ENCODE assay signal across 9 cellular contexts in genomic region chr13:39565036-39565949, GRCh38. TPM values are rescaled to one million over a fixed set of nuclear protein-coding genes. Genes with fewer than 3 reads are reported as not detected.
DNase-seq lines count a peak whose midpoint lies in the region; ATAC-seq and TF ChIP-seq lines count a peak whose summit lies in the region.
"Had no signal": no experiment of that assay in that cellular context is flagged by ENCODE, and none has a peak within 500 bp of the region (broad histone marks: within the 10 kb centered on the region; RNA-seq: fewer than 3 reads in every experiment).

No MANE protein-coding gene starts in this region.

- peak; percentile 80 for ATAC-seq in sciatic nerve
- no peak for ATAC-seq in activated CD8-positive, alpha-beta memory T cell treated with anti-CD3 and anti-CD28 coated beads, Interleukin-2, amount 10 ng/mL, durations not matched to agents 7 days and 5 days

- H3K27me3 Mint-ChIP-seq in activated CD8-positive, alpha-beta memory T cell treated with anti-CD3 and anti-CD28 coated beads, Interleukin-2, amount 10 ng/mL, durations not matched to agents 7 days and 5 days, result peaks cover 28% of the 10 kb centered on the region

- H3K4me1 Mint-ChIP-seq in activated CD8-positive, alpha-beta memory T cell treated with anti-CD3 and anti-CD28 coated beads, Interleukin-2, amount 10 ng/mL, durations not matched to agents 7 days and 5 days, result no peaks in the 10 kb centered on the region

- DNase-seq in H7 (peak; percentile 65), SW 1271 (lab: John Stamatoyannopoulos, UW) (peak; percentile 48 to 92), glomerular endothelial cell (ENCODE audit: extremely low read depth, low read depth, low spot score) (peak; percentile 31), sciatic nerve (ENCODE audit: low spot score) (no peak), GM13977 (ENCODE audit: low spot score) (no peak), DMS53 (lab: John Stamatoyannopoulos, UW) (no peak), G401 (ENCODE audit: low spot score) (no peak)
- no peak for DNase-seq in activated CD8-positive, alpha-beta memory T cell treated with anti-CD3 and anti-CD28 coated beads, Interleukin-2, amount 10 ng/mL, durations not matched to agents 7 days and 5 days

- intact Hi-C loops in sciatic nerve (cut with DNase I), result no loop called here

- no peaks in the 10 kb centered on the region for H3K9me3 Mint-ChIP-seq in activated CD8-positive, alpha-beta memory T cell treated with anti-CD3 and anti-CD28 coated beads, Interleukin-2, amount 10 ng/mL, durations not matched to agents 7 days and 5 days (ENCODE audit: low read depth)
- H3K9me3 Mint-ChIP-seq: activated T-helper 2 cell treated with anti-CD3 and anti-CD28 coated beads, Interferon-gamma antibody, Interleukin-2, Interleukin-4, amounts not matched to agents 10 μg/mL and 5 μg/mL and 100 μg/mL, durations not matched to agents 14 hours and 24 hours and 36 hours had no signal

- H3K4me3 Mint-ChIP-seq in activated CD8-positive, alpha-beta memory T cell treated with anti-CD3 and anti-CD28 coated beads, Interleukin-2, amount 10 ng/mL, durations not matched to agents 7 days and 5 days, result no peak overlapping the region

- H3K27ac Mint-ChIP-seq in activated CD8-positive, alpha-beta memory T cell treated with anti-CD3 and anti-CD28 coated beads, Interleukin-2, amount 10 ng/mL, durations not matched to agents 7 days and 5 days, result no peak overlapping the region
- H3K27ac Mint-ChIP-seq: activated T-helper 2 cell treated with anti-CD3 and anti-CD28 coated beads, Interferon-gamma antibody, Interleukin-2, Interleukin-4, amounts not matched to agents 10 μg/mL and 5 μg/mL and 100 μg/mL, durations not matched to agents 14 hours and 24 hours and 36 hours had no signal

- no peak overlapping the region for H3K4me3 ChIP-seq in H7 (ENCODE audit: insufficient read depth, low read depth, low read length)

- H3K36me3 ChIP-seq in H7 (replicated peaks; ENCODE audit: control insufficient read depth, insufficient read depth, low read length), result no peaks in the 10 kb centered on the region

- CTCF ChIA-PET in activated CD8-positive, alpha-beta memory T cell treated with anti-CD3 and anti-CD28 coated beads, Interleukin-2, amount 10 ng/mL, durations not matched to agents 7 days and 5 days (lab: Charles Lee), result interaction anchor here (0.6 kb wide), 1 partner anchor 150 kb away, joined by 3 read pairs; no protein-coding TSS in a partner anchor

- in situ Hi-C loops in GM13977 (cut with MboI; ENCODE audit: low pct_unique_long_range_greater_than_20kb, low sequenced_read_pairs, unreplicated experiment) (no loop called here), G401 (cut with HindIII; ENCODE audit: low sequenced_read_pairs) (no loop called here)

- H3K27me3 ChIP-seq in H7 (ENCODE audit: control insufficient read depth, insufficient read depth, low read length), result no peaks in the 10 kb centered on the region

- no peak for TF ChIP-seq CTCF in GM13977 (IDR thresholded peaks at IDR 0.05; ENCODE audit: extremely low read depth, insufficient read depth, missing control alignments)

- H3K36me3 Mint-ChIP-seq in activated CD8-positive, alpha-beta memory T cell treated with anti-CD3 and anti-CD28 coated beads, Interleukin-2, amount 10 ng/mL, durations not matched to agents 7 days and 5 days, result no peaks in the 10 kb centered on the region

RNA-seq across cellular contexts. Expression of gene LHFPL6, which starts 37.7 kb away (rescaled TPM):
- 2.7 and 4.6 TPM in 2 replicates for total RNA-seq in H7 (2014; rRNA removed; shearing (Covaris generic))
- total RNA-seq in glomerular endothelial cell (10.6 and 19.1 TPM in 2 replicates), sciatic nerve (146 TPM)
- total RNA-seq in activated CD8-positive, alpha-beta memory T cell treated with anti-CD3 and anti-CD28 coated beads, Interleukin-2, amount 10 ng/mL, durations not matched to agents 7 days and 5 days, result 1 to 10 TPM in 1 of 2 experiments, not detected in 1; 2.6 TPM
- total RNA-seq in G401 (2014; rRNA removed; shearing (Covaris generic)), result not detected in 2 replicates

Comparison
In these comparisons a context has a peak if more than half of its experiments do, and no peak if none do; other contexts are left out.
1. DNase-seq: peak in H7 (single experiment), SW 1271 (2 of 2) and glomerular endothelial cell (single experiment); none in sciatic nerve (single experiment), GM13977 (single experiment), activated CD8-positive, alpha-beta memory T cell treated with anti-CD3 and anti-CD28 coated beads, Interleukin-2, amount 10 ng/mL, durations not matched to agents 7 days and 5 days (single experiment), DMS53 (single experiment) and G401 (single experiment).